ENCODE assay signal across 1 cellular context in the genomic region with DNA sequence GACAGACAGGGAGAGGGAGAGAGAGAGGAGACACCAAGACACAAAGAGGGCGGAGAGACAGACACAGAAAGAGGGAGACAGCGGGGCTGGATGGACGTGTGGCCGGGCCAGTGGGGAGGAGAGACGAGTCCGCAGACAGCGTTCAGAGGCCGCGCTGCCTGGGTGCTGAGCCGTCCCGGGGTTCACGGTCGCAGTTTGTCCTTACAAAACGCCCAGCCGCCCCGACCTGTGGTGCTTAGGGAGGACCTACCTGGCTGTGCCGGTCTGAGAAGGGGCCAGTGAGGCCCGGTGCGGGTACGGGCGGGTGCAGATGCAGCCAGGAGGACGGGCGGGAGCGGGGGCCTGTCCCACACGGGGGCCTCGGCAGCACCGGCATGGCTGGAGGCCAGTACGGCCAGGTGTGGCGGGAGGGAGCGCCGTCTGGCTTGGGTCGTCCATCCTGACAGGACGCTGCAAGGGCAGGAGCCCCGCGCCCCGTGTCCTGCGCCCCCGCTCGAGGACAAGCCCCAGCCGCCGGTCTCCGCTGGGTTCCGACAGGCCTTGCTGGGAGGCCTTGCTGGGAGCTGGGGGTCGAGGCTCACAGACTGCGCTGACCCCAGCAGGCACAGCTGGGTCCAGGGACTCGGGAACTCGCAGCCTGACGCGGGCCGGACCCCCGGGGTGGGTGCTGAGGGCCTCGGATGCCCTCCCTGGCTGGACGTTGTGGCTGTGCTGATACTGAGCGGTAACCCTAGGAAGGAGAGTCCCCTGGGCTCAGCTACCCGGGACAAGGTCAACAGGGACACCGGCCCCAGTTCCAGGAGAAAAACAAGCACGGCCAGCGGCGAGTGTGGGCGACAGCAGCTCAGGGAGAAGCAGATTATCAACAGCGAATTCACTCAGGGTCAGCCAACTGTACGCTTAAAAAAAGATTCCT.
TF ChIP-seq lines count a peak whose summit lies in the region.

No MANE protein-coding gene starts in this region.

TF ChIP-seq in HepG2, 621 proteins besides CTCF, POLR2A, EP300 and RAD21 (continued from another document and continues in another):
- TF ChIP-seq, protein P1, sequence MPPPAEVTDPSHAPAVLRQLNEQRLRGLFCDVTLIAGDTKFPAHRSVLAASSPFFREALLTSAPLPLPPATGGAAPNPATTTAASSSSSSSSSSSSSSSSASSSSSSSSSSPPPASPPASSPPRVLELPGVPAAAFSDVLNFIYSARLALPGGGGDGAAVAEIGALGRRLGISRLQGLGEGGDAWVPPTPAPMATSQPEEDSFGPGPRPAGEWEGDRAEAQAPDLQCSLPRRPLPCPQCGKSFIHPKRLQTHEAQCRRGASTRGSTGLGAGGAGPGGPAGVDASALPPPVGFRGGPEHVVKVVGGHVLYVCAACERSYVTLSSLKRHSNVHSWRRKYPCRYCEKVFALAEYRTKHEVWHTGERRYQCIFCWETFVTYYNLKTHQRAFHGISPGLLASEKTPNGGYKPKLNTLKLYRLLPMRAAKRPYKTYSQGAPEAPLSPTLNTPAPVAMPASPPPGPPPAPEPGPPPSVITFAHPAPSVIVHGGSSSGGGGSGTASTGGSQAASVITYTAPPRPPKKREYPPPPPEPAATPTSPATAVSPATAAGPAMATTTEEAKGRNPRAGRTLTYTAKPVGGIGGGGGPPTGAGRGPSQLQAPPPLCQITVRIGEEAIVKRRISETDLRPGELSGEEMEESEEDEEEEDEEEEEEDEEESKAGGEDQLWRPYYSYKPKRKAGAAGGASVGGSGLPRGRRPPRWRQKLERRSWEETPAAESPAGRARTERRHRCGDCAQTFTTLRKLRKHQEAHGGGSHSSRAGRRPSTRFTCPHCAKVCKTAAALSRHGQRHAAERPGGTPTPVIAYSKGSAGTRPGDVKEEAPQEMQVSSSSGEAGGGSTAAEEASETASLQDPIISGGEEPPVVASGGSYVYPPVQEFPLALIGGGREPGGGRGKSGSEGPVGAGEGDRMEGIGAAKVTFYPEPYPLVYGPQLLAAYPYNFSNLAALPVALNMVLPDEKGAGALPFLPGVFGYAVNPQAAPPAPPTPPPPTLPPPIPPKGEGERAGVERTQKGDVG (CRISPR knock-in tag; IDR thresholded peaks at IDR 0.05; ENCODE audit: borderline replicate concordance): peak; percentile 96
- TF ChIP-seq ZNF350 (CRISPR knock-in tag; IDR thresholded peaks at IDR 0.05; ENCODE audit: borderline replicate concordance, low read depth) (0 out of 2 replicates have a peak, but pooled peaks have one; percentile 48), SNAPC2 (CRISPR knock-in tag; IDR thresholded peaks at IDR 0.05) (no peak), KDM6A (CRISPR knock-in tag; IDR thresholded peaks at IDR 0.05; ENCODE audit: low read depth) (no peak), NCOA5 (CRISPR knock-in tag; IDR thresholded peaks at IDR 0.05) (no peak), BRD4 (CRISPR knock-in tag; IDR thresholded peaks at IDR 0.05) (peak; percentile 24; the same call in 1 of the 2 replicates), SRSF4 (IDR thresholded peaks at IDR 0.05; ENCODE audit: low read depth, low read length, poor library complexity, severe bottlenecking) (no peak), ZNF570 (CRISPR knock-in tag; IDR thresholded peaks at IDR 0.05; ENCODE audit: borderline replicate concordance) (no peak), ZNF383 (CRISPR knock-in tag; IDR thresholded peaks at IDR 0.05; ENCODE audit: borderline replicate concordance) (no peak), ZNF235 (CRISPR knock-in tag; IDR thresholded peaks at IDR 0.05; ENCODE audit: borderline replicate concordance) (no peak), ZNF326 (CRISPR knock-in tag; IDR thresholded peaks at IDR 0.05; ENCODE audit: borderline replicate concordance) (no peak), BRCA1 (CRISPR knock-in tag; IDR thresholded peaks at IDR 0.05) (no peak), KDM3A (CRISPR knock-in tag; IDR thresholded peaks at IDR 0.05; ENCODE audit: low read depth) (no peak), ZNF75D (CRISPR knock-in tag; IDR thresholded peaks at IDR 0.05; ENCODE audit: borderline replicate concordance) (no peak), CCDC6 (CRISPR knock-in tag; IDR thresholded peaks at IDR 0.05) (no peak), ZNF883 (CRISPR knock-in tag; IDR thresholded peaks at IDR 0.05; ENCODE audit: not compliant biosample characterization) (peak; percentile 89), ZNF720 (CRISPR knock-in tag; IDR thresholded peaks at IDR 0.05) (no peak), ZFP41 (CRISPR knock-in tag; IDR thresholded peaks at IDR 0.05; ENCODE audit: borderline replicate concordance) (peak; percentile 57; the same call in 1 of the 2 replicates), ZNF274 (CRISPR knock-in tag; IDR thresholded peaks at IDR 0.05) (peak; percentile 40; the same call in 1 of the 2 replicates), YEATS4 (CRISPR knock-in tag; IDR thresholded peaks at IDR 0.05; ENCODE audit: borderline replicate concordance) (no peak), ZNF530 (CRISPR knock-in tag; IDR thresholded peaks at IDR 0.05; ENCODE audit: low read depth) (no peak), NRL (CRISPR knock-in tag; IDR thresholded peaks at IDR 0.05; ENCODE audit: borderline replicate concordance) (peak; percentile 81; the same call in 1 of the 2 replicates), SIX4 (CRISPR knock-in tag; IDR thresholded peaks at IDR 0.05) (no peak), HHEX (CRISPR knock-in tag; IDR thresholded peaks at IDR 0.05) (no peak), ZBTB38 (CRISPR knock-in tag; IDR thresholded peaks at IDR 0.05) (peak; percentile 100), SETDB1 (CRISPR knock-in tag; IDR thresholded peaks at IDR 0.05; ENCODE audit: borderline replicate concordance) (no peak), SSRP1 (CRISPR knock-in tag; IDR thresholded peaks at IDR 0.05) (no peak), ZKSCAN5 (CRISPR knock-in tag; IDR thresholded peaks at IDR 0.05) (no peak), NONO (IDR thresholded peaks at IDR 0.05) (no peak), NONO (CRISPR knock-in tag; conservative IDR thresholded peaks at IDR 0.05) (peak; percentile 42), ZNF792 (CRISPR knock-in tag; IDR thresholded peaks at IDR 0.05) (no peak), JDP2 (CRISPR knock-in tag; IDR thresholded peaks at IDR 0.05; ENCODE audit: borderline replicate concordance) (no peak), SOX13 (IDR thresholded peaks at IDR 0.05) (no peak), SOX13 (CRISPR knock-in tag; conservative IDR thresholded peaks at IDR 0.05 in 1 of 2, IDR thresholded peaks at IDR 0.05 in 1 of 2) (no peak), RBM39 (IDR thresholded peaks at IDR 0.05; ENCODE audit: low read depth, low read length, poor library complexity, severe bottlenecking) (peak; percentile 37), CBX5 (CRISPR knock-in tag; IDR thresholded peaks at IDR 0.05; ENCODE audit: borderline replicate concordance) (no peak), HNRNPK (IDR thresholded peaks at IDR 0.05; ENCODE audit: low read depth, low read length, poor library complexity, severe bottlenecking) (no peak), ARID2 (CRISPR knock-in tag; IDR thresholded peaks at IDR 0.05; ENCODE audit: borderline replicate concordance) (peak; percentile 55; the same call in 1 of the 2 replicates)
- TF ChIP-seq, protein P2, sequence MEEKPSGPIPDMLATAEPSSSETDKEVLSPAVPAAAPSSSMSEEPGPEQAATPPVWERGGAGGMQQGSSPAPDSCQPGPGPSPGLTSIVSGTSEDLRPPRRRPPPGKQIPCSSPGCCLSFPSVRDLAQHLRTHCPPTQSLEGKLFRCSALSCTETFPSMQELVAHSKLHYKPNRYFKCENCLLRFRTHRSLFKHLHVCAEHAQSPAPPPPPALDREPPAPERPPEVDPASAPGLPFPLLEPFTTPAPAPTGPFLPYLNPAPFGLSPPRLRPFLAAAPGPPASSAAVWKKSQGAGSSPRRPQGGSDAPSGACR (CRISPR knock-in tag; IDR thresholded peaks at IDR 0.05): 0 out of 2 replicates have a peak, but pooled peaks have one; percentile 7
- TF ChIP-seq, protein P3, sequence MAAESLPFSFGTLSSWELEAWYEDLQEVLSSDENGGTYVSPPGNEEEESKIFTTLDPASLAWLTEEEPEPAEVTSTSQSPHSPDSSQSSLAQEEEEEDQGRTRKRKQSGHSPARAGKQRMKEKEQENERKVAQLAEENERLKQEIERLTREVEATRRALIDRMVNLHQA (CRISPR knock-in tag; IDR thresholded peaks at IDR 0.05): no peak
- TF ChIP-seq, protein P4, sequence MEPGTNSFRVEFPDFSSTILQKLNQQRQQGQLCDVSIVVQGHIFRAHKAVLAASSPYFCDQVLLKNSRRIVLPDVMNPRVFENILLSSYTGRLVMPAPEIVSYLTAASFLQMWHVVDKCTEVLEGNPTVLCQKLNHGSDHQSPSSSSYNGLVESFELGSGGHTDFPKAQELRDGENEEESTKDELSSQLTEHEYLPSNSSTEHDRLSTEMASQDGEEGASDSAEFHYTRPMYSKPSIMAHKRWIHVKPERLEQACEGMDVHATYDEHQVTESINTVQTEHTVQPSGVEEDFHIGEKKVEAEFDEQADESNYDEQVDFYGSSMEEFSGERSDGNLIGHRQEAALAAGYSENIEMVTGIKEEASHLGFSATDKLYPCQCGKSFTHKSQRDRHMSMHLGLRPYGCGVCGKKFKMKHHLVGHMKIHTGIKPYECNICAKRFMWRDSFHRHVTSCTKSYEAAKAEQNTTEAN (CRISPR knock-in tag; conservative IDR thresholded peaks at IDR 0.05): no peak
- TF ChIP-seq, protein P5, sequence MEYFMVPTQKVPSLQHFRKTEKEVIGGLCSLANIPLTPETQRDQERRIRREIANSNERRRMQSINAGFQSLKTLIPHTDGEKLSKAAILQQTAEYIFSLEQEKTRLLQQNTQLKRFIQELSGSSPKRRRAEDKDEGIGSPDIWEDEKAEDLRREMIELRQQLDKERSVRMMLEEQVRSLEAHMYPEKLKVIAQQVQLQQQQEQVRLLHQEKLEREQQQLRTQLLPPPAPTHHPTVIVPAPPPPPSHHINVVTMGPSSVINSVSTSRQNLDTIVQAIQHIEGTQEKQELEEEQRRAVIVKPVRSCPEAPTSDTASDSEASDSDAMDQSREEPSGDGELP (IDR thresholded peaks at IDR 0.05; ENCODE audit: borderline replicate concordance, low read depth): no peak; the same call in 1 of the 2 replicates
- TF ChIP-seq, protein P6, sequence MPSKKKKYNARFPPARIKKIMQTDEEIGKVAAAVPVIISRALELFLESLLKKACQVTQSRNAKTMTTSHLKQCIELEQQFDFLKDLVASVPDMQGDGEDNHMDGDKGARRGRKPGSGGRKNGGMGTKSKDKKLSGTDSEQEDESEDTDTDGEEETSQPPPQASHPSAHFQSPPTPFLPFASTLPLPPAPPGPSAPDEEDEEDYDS (CRISPR knock-in tag; IDR thresholded peaks at IDR 0.05): peak; percentile 48; the same call in 1 of the 2 replicates
- TF ChIP-seq, protein P7, sequence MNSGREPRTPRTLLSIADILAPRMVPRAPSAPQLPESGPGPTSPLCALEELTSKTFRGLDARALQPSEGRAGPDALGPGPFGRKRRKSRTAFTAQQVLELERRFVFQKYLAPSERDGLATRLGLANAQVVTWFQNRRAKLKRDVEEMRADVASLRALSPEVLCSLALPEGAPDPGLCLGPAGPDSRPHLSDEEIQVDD (CRISPR knock-in tag; IDR thresholded peaks at IDR 0.05; ENCODE audit: borderline replicate concordance): peak; percentile 42; the same call in 1 of the 2 replicates
- TF ChIP-seq, protein P8, sequence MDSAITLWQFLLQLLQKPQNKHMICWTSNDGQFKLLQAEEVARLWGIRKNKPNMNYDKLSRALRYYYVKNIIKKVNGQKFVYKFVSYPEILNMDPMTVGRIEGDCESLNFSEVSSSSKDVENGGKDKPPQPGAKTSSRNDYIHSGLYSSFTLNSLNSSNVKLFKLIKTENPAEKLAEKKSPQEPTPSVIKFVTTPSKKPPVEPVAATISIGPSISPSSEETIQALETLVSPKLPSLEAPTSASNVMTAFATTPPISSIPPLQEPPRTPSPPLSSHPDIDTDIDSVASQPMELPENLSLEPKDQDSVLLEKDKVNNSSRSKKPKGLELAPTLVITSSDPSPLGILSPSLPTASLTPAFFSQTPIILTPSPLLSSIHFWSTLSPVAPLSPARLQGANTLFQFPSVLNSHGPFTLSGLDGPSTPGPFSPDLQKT (CRISPR knock-in tag; IDR thresholded peaks at IDR 0.05; ENCODE audit: borderline replicate concordance): no peak
- TF ChIP-seq, protein P9, sequence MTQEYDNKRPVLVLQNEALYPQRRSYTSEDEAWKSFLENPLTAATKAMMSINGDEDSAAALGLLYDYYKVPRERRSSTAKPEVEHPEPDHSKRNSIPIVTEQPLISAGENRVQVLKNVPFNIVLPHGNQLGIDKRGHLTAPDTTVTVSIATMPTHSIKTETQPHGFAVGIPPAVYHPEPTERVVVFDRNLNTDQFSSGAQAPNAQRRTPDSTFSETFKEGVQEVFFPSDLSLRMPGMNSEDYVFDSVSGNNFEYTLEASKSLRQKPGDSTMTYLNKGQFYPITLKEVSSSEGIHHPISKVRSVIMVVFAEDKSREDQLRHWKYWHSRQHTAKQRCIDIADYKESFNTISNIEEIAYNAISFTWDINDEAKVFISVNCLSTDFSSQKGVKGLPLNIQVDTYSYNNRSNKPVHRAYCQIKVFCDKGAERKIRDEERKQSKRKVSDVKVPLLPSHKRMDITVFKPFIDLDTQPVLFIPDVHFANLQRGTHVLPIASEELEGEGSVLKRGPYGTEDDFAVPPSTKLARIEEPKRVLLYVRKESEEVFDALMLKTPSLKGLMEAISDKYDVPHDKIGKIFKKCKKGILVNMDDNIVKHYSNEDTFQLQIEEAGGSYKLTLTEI (CRISPR knock-in tag; conservative IDR thresholded peaks at IDR 0.05): no peak
- TF ChIP-seq, protein P10, sequence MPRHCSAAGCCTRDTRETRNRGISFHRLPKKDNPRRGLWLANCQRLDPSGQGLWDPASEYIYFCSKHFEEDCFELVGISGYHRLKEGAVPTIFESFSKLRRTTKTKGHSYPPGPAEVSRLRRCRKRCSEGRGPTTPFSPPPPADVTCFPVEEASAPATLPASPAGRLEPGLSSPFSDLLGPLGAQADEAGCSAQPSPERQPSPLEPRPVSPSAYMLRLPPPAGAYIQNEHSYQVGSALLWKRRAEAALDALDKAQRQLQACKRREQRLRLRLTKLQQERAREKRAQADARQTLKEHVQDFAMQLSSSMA (CRISPR knock-in tag; IDR thresholded peaks at IDR 0.05): peak; percentile 68; the same call in 1 of the 2 replicates
- TF ChIP-seq, protein P11, sequence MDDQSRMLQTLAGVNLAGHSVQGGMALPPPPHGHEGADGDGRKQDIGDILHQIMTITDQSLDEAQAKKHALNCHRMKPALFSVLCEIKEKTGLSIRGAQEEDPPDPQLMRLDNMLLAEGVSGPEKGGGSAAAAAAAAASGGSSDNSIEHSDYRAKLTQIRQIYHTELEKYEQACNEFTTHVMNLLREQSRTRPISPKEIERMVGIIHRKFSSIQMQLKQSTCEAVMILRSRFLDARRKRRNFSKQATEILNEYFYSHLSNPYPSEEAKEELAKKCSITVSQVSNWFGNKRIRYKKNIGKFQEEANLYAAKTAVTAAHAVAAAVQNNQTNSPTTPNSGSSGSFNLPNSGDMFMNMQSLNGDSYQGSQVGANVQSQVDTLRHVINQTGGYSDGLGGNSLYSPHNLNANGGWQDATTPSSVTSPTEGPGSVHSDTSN (CRISPR knock-in tag; IDR thresholded peaks at IDR 0.05; ENCODE audit: borderline replicate concordance): no peak
- TF ChIP-seq, protein P12, sequence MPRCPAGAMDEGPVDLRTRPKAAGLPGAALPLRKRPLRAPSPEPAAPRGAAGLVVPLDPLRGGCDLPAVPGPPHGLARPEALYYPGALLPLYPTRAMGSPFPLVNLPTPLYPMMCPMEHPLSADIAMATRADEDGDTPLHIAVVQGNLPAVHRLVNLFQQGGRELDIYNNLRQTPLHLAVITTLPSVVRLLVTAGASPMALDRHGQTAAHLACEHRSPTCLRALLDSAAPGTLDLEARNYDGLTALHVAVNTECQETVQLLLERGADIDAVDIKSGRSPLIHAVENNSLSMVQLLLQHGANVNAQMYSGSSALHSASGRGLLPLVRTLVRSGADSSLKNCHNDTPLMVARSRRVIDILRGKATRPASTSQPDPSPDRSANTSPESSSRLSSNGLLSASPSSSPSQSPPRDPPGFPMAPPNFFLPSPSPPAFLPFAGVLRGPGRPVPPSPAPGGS (CRISPR knock-in tag; IDR thresholded peaks at IDR 0.05): peak; percentile 24; the same call in 1 of the 2 replicates
